Comparison of ENCODE assay signal across 15 cellular contexts in the genomic region with DNA sequence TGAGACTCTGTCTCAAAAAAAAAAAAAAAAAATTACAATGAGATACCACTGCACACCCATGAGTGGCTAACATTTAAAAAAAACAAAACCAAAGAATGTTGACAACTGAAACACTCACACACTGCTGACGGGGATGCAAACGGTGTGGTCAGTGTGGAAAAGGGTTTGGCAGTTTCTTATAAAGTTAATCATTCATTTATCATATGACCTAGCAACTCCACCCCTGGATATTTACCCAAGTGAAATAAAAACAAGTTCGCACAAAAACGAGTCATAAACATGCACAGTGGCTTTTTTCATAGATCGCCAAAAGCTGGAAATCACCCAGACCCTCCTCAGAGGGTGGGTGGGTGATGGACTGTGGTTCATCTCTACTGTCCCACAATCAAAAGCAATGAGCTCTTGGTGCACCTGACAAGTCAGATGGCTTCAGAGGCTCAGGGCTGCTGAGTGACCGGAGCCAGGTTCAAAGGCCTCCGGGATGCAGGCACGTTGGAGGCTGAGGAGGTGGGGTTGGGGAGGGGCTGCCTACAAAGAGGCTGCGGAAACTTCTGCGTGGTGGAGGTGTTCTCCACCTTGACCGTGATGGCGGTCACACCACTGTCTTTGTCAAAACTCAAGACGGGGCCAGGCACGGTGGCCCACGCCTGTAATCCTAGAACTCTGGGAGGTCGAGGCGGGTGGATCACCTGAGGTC. TPM values are rescaled to one million over a fixed set of nuclear protein-coding genes. Genes with fewer than 3 reads are reported as not detected.
DNase-seq lines count a peak whose midpoint lies in the region; ATAC-seq, FAIRE-seq and TF ChIP-seq lines count a peak whose summit lies in the region.
"Had no signal": no experiment of that assay in that cellular context is flagged by ENCODE, and none has a peak within 500 bp of the region (broad histone marks: within the 10 kb centered on the region; RNA-seq: fewer than 3 reads in every experiment).

No MANE protein-coding gene starts in this region.

- peaks cover 12% of the 10 kb centered on the region for H3K9me3 ChIP-seq in RWPE2 (ENCODE audit: severe bottlenecking)
- H3K9me3 ChIP-seq in osteoblast (ENCODE audit: low read depth, low read length): peaks cover 3% of the 10 kb centered on the region

- H3K4me2 ChIP-seq in osteoblast (ENCODE audit: insufficient read depth, low read length): no peak overlapping the region

- H3K79me2 ChIP-seq in osteoblast (ENCODE audit: insufficient read depth, low read length): no peaks in the 10 kb centered on the region

- H3K4me1 ChIP-seq in RWPE2 (ENCODE audit: insufficient read depth, poor library complexity, severe bottlenecking) (no peaks in the 10 kb centered on the region), osteoblast (ENCODE audit: insufficient read depth, low read length) (no peaks in the 10 kb centered on the region)
- H3K4me1 ChIP-seq: spleen had no signal

- FAIRE-seq in GM18507 (lab: Jason Lieb, UNC): peak; percentile 26
- FAIRE-seq: HTR-8/SVneo had no signal

- no peak for TF ChIP-seq CTCF in RWPE2 (IDR thresholded peaks at IDR 0.05; ENCODE audit: poor library complexity, severe bottlenecking)
- no peak for TF ChIP-seq CTCF in osteoblast (IDR thresholded peaks at IDR 0.05; ENCODE audit: extremely low read depth, low read depth, low read length)

- H4K20me1 ChIP-seq in osteoblast (ENCODE audit: insufficient read depth, low read length): no peaks in the 10 kb centered on the region

- H2AFZ ChIP-seq in osteoblast (ENCODE audit: low read length): no peak overlapping the region

- H3K36me3 ChIP-seq in RWPE2 (ENCODE audit: low read depth) (no peaks in the 10 kb centered on the region), osteoblast (ENCODE audit: insufficient read depth, low read length) (no peaks in the 10 kb centered on the region)
- H3K36me3 ChIP-seq: spleen had no signal

- H3K4me3 ChIP-seq in RWPE2 (ENCODE audit: severe bottlenecking): no peak overlapping the region
- no peak overlapping the region for H3K4me3 ChIP-seq in osteoblast (ENCODE audit: insufficient read depth, low read length)
- H3K4me3 ChIP-seq: spleen had no signal

- H3K27ac ChIP-seq in RWPE2 (ENCODE audit: poor library complexity, severe bottlenecking): no peak overlapping the region
- H3K27ac ChIP-seq in osteoblast (ENCODE audit: low read depth, low read length): no peak overlapping the region
- H3K27ac ChIP-seq: spleen had no signal

- ATAC-seq in RWPE2 (ENCODE audit: low read depth) (no peak), HG03139 (IDR thresholded peaks at IDR 0.05; ENCODE audit: unreplicated experiment) (no peak)
- ATAC-seq: stimulated activated naive CD8-positive, alpha-beta T cell treated with anti-CD3 and anti-CD28 coated beads, Interleukin-15, amount 100 ng/mL, for 72 hours had no signal

- no peak for DNase-seq in GM18507 (ENCODE audit: extremely low spot score, insufficient read length, low read depth)
- peak; percentile 53 for DNase-seq in RWPE2 (ENCODE audit: low spot score)
- peak; percentile 74 for DNase-seq in glomerular visceral epithelial cell (ENCODE audit: extremely low spot score)
- peak; percentile 1 for DNase-seq in osteoblast (ENCODE audit: insufficient read length, low spot score, missing footprints)
- DNase-seq in GDM1 (lab: John Stamatoyannopoulos, UW): no peak
- no peak for DNase-seq in NCI-H524 treated with DMSO at 0.1 percent for 48 hours (lab: John Stamatoyannopoulos, UW)
- no peak for DNase-seq in C1 segment of cervical spinal cord (lab: John Stamatoyannopoulos, UW)
- DNase-seq: activated T-cell treated with anti-CD3 and anti-CD28 coated beads for 4 hours; cerebellar nuclear complex; MM.1S; NCI-H82; spleen; stimulated activated naive CD8-positive, alpha-beta T cell treated with anti-CD3 and anti-CD28 coated beads, Interleukin-15, amount 100 ng/mL, for 72 hours had no signal

- H3K27me3 ChIP-seq in RWPE2 (ENCODE audit: insufficient read depth, poor library complexity, severe bottlenecking) (no peaks in the 10 kb centered on the region), osteoblast (ENCODE audit: insufficient read depth, low read length) (no peaks in the 10 kb centered on the region)
- H3K27me3 ChIP-seq: spleen had no signal

RNA-seq across cellular contexts. Expression of a gene that starts 14.1 kb away (rescaled TPM):
- 8.3 and 9.1 TPM in 2 replicates for total RNA-seq in osteoblast

RNA-seq across cellular contexts. Expression of a gene that starts 32.2 kb away (rescaled TPM):
- total RNA-seq in osteoblast: 10.1 and 13.8 TPM in 2 replicates

RNA-seq across cellular contexts. Expression of a gene that starts 36.1 kb away (rescaled TPM):
- total RNA-seq in osteoblast: 66.2 and 66.3 TPM in 2 replicates

RNA-seq across cellular contexts. Expression of a gene that starts 51.1 kb away (rescaled TPM):
- total RNA-seq in osteoblast: 2.9 and 4.4 TPM in 2 replicates

Comparison
In these comparisons a context has a peak if more than half of its experiments do, and no peak if none do; other contexts are left out.
1. DNase-seq: peak in RWPE2 (single experiment), glomerular visceral epithelial cell (single experiment) and osteoblast (single experiment); none in GM18507 (single experiment), GDM1 (single experiment), NCI-H524 treated with DMSO at 0.1 percent for 48 hours (single experiment) and C1 segment of cervical spinal cord (0 of 14).